In genomic region chr14:79144891-79145290, GRCh38 we compare ENCODE assay signal across 1 cellular context.
TF ChIP-seq lines count a peak whose summit lies in the region.

No MANE protein-coding gene starts in this region.

TF ChIP-seq in IMR-90, 13 proteins besides CTCF, POLR2A, EP300 and RAD21 (continued from another document):
- TF ChIP-seq SMC3 (IDR thresholded peaks at IDR 0.05; ENCODE audit: low read depth, low read length) = no peak
